ENCODE assay signal across 7 cellular contexts in genomic region chr3:171447579-171447891, GRCh38. TPM values are rescaled to one million over a fixed set of nuclear protein-coding genes. Genes with fewer than 3 reads are reported as not detected.
DNase-seq lines count a peak whose midpoint lies in the region; ATAC-seq, FAIRE-seq and TF ChIP-seq lines count a peak whose summit lies in the region.
"Not testable (repeated sequence)": the region's sequence is repeated elsewhere in the genome, so short reads cannot be mapped to it uniquely, and the experiment has no call there.

No MANE protein-coding gene starts in this region.

- in situ Hi-C loops in K562 (cut with MboI), result loop anchor here (10.0 kb wide), 1 partner anchor 253 kb away; no protein-coding TSS in a partner anchor

- H3K27ac ChIP-seq in A549; fibroblast of lung (ENCODE audit: insufficient read depth, low read length); naive thymus-derived CD4-positive, alpha-beta T cell (ENCODE audit: low read depth, low read length): not testable (repeated sequence)
- H3K27ac ChIP-seq in PC-3 (ENCODE audit: low read length) (peak overlapping the region; percentile 60), K562 (ENCODE audit: extremely low read depth, low read depth, low read length) (peak overlapping the region; percentile 57; the same call in 2 of the 3 replicates)

- H4K20me1 ChIP-seq in PC-3 (ENCODE audit: low read length); K562 (replicated peaks; ENCODE audit: control insufficient read depth, insufficient read depth, low read length); fibroblast of lung (ENCODE audit: control insufficient read depth, extremely low read depth, insufficient read depth, low read length): not testable (repeated sequence)

- not testable (repeated sequence) for H3K36me3 ChIP-seq in PC-3 (ENCODE audit: low read depth, low read length); K562 (ENCODE audit: control insufficient read depth, insufficient read depth, low read length); fibroblast of lung (ENCODE audit: control insufficient read depth, insufficient read depth, low read length); naive thymus-derived CD4-positive, alpha-beta T cell (ENCODE audit: control insufficient read depth in 2 of 3, insufficient read depth in 3 of 3, low read length in 3 of 3)

- intact Hi-C loops in PC-3 (cut with micrococcal nuclease); naive thymus-derived CD4-positive, alpha-beta T cell (cut with micrococcal nuclease): not testable (repeated sequence)
- intact Hi-C loops in K562 (cut with micrococcal nuclease), result loop anchor here (2.0 kb wide), 1 partner anchor 19 kb away; no protein-coding TSS in a partner anchor

- ATAC-seq in A549; K562; naive thymus-derived CD4-positive, alpha-beta T cell: not testable (repeated sequence)
- ATAC-seq in PC-3, result peak; percentile 41

- POLR2A ChIA-PET in A549 (lab: Yijun Ruan, JAX), result not testable (repeated sequence)
- POLR2A ChIA-PET in PC-3 (lab: Charles Lee; ENCODE audit: unreplicated experiment) (interaction anchor here (0.7 kb wide), 3 partner anchors 36 to 100 kb away, joined by 3 to 7 read pairs (median 5); no protein-coding TSS in a partner anchor), K562 (lab: Yijun Ruan, JAX) (interaction anchor here (0.6 to 2.4 kb wide), 8 partner anchors 9 to 339 kb away, joined by 3 to 17 read pairs (median 6); partner anchors contain the start of gene TNIK)
- POLR2A ChIA-PET in naive thymus-derived CD4-positive, alpha-beta T cell (lab: Charles Lee), result interaction anchor here (0.7 to 1.2 kb wide), 3 partner anchors 13 to 241 kb away, joined by 3 to 5 read pairs (median 3); no protein-coding TSS in a partner anchor

- not testable (repeated sequence) for H3K79me2 ChIP-seq in PC-3 (ENCODE audit: low read length)
- H3K79me2 ChIP-seq in K562 (ENCODE audit: control insufficient read depth, insufficient read depth, low read length), result peaks cover 64% of the 10 kb centered on the region
- H3K79me2 ChIP-seq in fibroblast of lung (ENCODE audit: control insufficient read depth, insufficient read depth, low read length), result peaks cover 20% of the 10 kb centered on the region

- CTCF ChIA-PET in A549 (lab: Yijun Ruan, JAX); K562 (lab: Yijun Ruan, JAX; ENCODE audit: low intra/inter-chr PET ratio): not testable (repeated sequence)
- CTCF ChIA-PET in PC-3 (lab: Charles Lee), result interaction anchor here (0.6 to 1.1 kb wide), 3 partner anchors 9 to 201 kb away, joined by 3 to 7 read pairs (median 4); no protein-coding TSS in a partner anchor
- CTCF ChIA-PET in naive thymus-derived CD4-positive, alpha-beta T cell (lab: Charles Lee), result interaction anchor here (0.5 to 0.7 kb wide), 2 partner anchors 43 to 101 kb away, joined by 3 read pairs; no protein-coding TSS in a partner anchor

- H3K9ac ChIP-seq in PC-3 (ENCODE audit: low read length); K562 (ENCODE audit: insufficient read depth in 1 of 2, low read depth in 2 of 2, low read length in 2 of 2); fibroblast of lung (ENCODE audit: insufficient read depth, low read length): not testable (repeated sequence)

- peak overlapping the region; percentile 31 for H3K27ac Mint-ChIP-seq in T-helper 2 cell treated with Interferon-gamma antibody and Interleukin-4, amounts not matched to agents 5 μg/mL and 100 μg/mL, for 36 hours
- peak overlapping the region in 1 of 9 donors; percentile 49 for H3K27ac Mint-ChIP-seq in naive thymus-derived CD4-positive, alpha-beta T cell

- H3K4me2 ChIP-seq in A549, result peak overlapping the region; percentile 16; the same call in 2 of the 3 replicates
- peak overlapping the region; percentile 52 for H3K4me2 ChIP-seq in PC-3 (ENCODE audit: low read length)
- H3K4me2 ChIP-seq in K562 (ENCODE audit: insufficient read depth, low read length), result peak overlapping the region; percentile 41
- peak overlapping the region; percentile 3 for H3K4me2 ChIP-seq in fibroblast of lung (ENCODE audit: extremely low read depth, insufficient read depth, low read length)

- not testable (repeated sequence) for H3K9me2 ChIP-seq in PC-3 (replicated peaks; ENCODE audit: low read length)

- not testable (repeated sequence) for TF ChIP-seq POLR2A in A549 (IDR thresholded peaks at IDR 0.05; ENCODE audit: low read length); H54 (IDR thresholded peaks at IDR 0.05; ENCODE audit: low read depth, low read length); K562 (conservative IDR thresholded peaks at IDR 0.05)

- peaks cover 38% of the 10 kb centered on the region for H3K4me1 Mint-ChIP-seq in T-helper 2 cell treated with Interferon-gamma antibody and Interleukin-4, amounts not matched to agents 5 μg/mL and 100 μg/mL, for 36 hours (ENCODE audit: low read depth)
- H3K4me1 Mint-ChIP-seq in naive thymus-derived CD4-positive, alpha-beta T cell, result peaks cover 27 to 63% (median 57%) of the 10 kb centered on the region in 7 donors

- not testable (repeated sequence) for TF ChIP-seq EP300 in A549 (IDR thresholded peaks at IDR 0.05); K562 (IDR thresholded peaks at IDR 0.05; ENCODE audit: low read length)

- not testable (repeated sequence) for H3K9me1 ChIP-seq in K562 (ENCODE audit: control insufficient read depth, insufficient read depth, low read length)

- not testable (repeated sequence) for H3K9me3 ChIP-seq in A549; PC-3 (ENCODE audit: low read length); K562 (replicated peaks; ENCODE audit: control insufficient read depth, insufficient read depth, low read depth, low read length); fibroblast of lung (ENCODE audit: control insufficient read depth, insufficient read depth, low read depth, low read length); naive thymus-derived CD4-positive, alpha-beta T cell (ENCODE audit: control insufficient read depth in 2 of 3, low read length in 3 of 3)

- not testable (repeated sequence) for H3K4me3 ChIP-seq in A549; K562; fibroblast of lung (replicated peaks in 1 of 4; ENCODE audit: control extremely low read depth in 1 of 4, insufficient read depth in 1 of 4, low read depth in 3 of 4, low read length in 4 of 4); naive thymus-derived CD4-positive, alpha-beta T cell (ENCODE audit: low read length)
- peak overlapping the region; percentile 28; the same call in 1 of the 2 replicates for H3K4me3 ChIP-seq in PC-3 (ENCODE audit: low read length)

- not testable (repeated sequence) for H3K4me3 Mint-ChIP-seq in T-helper 2 cell treated with Interferon-gamma antibody and Interleukin-4, amounts not matched to agents 5 μg/mL and 100 μg/mL, for 36 hours
- peak overlapping the region in 7 of 10 donors; percentile 6 to 68 (median 16) for H3K4me3 Mint-ChIP-seq in naive thymus-derived CD4-positive, alpha-beta T cell

- not testable (repeated sequence) for TF ChIP-seq RAD21 in A549 (conservative IDR thresholded peaks at IDR 0.05 in 1 of 2, IDR thresholded peaks at IDR 0.05 in 1 of 2); K562 (CRISPR knock-in tag; conservative IDR thresholded peaks at IDR 0.05 in 1 of 2, IDR thresholded peaks at IDR 0.05 in 1 of 2)

- H3K27me3 Mint-ChIP-seq in T-helper 2 cell treated with Interferon-gamma antibody and Interleukin-4, amounts not matched to agents 5 μg/mL and 100 μg/mL, for 36 hours (ENCODE audit: low read depth); naive thymus-derived CD4-positive, alpha-beta T cell: not testable (repeated sequence)

- not testable (repeated sequence) for H2AFZ ChIP-seq in PC-3 (ENCODE audit: low read length); K562 (ENCODE audit: low read depth, low read length); fibroblast of lung (ENCODE audit: low read length)

- H3K9me3 Mint-ChIP-seq in T-helper 2 cell treated with Interferon-gamma antibody and Interleukin-4, amounts not matched to agents 5 μg/mL and 100 μg/mL, for 36 hours; naive thymus-derived CD4-positive, alpha-beta T cell: not testable (repeated sequence)

- H3K36me3 Mint-ChIP-seq in T-helper 2 cell treated with Interferon-gamma antibody and Interleukin-4, amounts not matched to agents 5 μg/mL and 100 μg/mL, for 36 hours (ENCODE audit: low read depth), result peaks cover 23% of the 10 kb centered on the region
- H3K36me3 Mint-ChIP-seq in naive thymus-derived CD4-positive, alpha-beta T cell, result peaks cover 0 to 25% (median 11%) of the 10 kb centered on the region in 5 donors

- H3K27me3 ChIP-seq in PC-3 (ENCODE audit: low read length); K562 (ENCODE audit: control insufficient read depth in 2 of 2, insufficient read depth in 2 of 2, low read length in 2 of 2); fibroblast of lung (ENCODE audit: control insufficient read depth, insufficient read depth, low read length); naive thymus-derived CD4-positive, alpha-beta T cell (ENCODE audit: control insufficient read depth in 2 of 2, insufficient read depth in 2 of 2, low read length in 2 of 2): not testable (repeated sequence)

- DNase-seq in A549 (ENCODE audit: low read depth in 1 of 2, low spot score in 1 of 2); H54 (ENCODE audit: insufficient read length, low spot score); PC-3; T-helper 2 cell treated with Interferon-gamma antibody and Interleukin-4, amounts not matched to agents 5 μg/mL and 100 μg/mL, for 36 hours (ENCODE audit: low spot score); K562 (ENCODE audit: extremely low read depth in 1 of 4, low spot score in 3 of 4); fibroblast of lung (ENCODE audit: low read depth in 2 of 2); naive thymus-derived CD4-positive, alpha-beta T cell: not testable (repeated sequence)

- not testable (repeated sequence) for TF ChIP-seq CTCF in A549 (IDR thresholded peaks at IDR 0.05); PC-3 (conservative IDR thresholded peaks at IDR 0.05; ENCODE audit: low read depth, low read length); K562 (IDR thresholded peaks at IDR 0.05 in 2 of 3, conservative IDR thresholded peaks at IDR 0.05 in 1 of 3; ENCODE audit: insufficient read depth in 2 of 3, low read depth in 1 of 3, low read length in 3 of 3); fibroblast of lung (conservative IDR thresholded peaks at IDR 0.05 in 1 of 2, IDR thresholded peaks at IDR 0.05 in 1 of 2; ENCODE audit: low read depth in 1 of 2, low read length in 2 of 2)

- WGBS in A549 (ENCODE audit: missing lambda C conversion rate), result 4% methylated on average over 1 of the region's 1 CpG
- 0% methylated on average over 1 of the region's 1 CpG for WGBS in K562 (ENCODE audit: insufficient coverage, low coverage, missing lambda C conversion rate)

- H3F3A ChIP-seq in PC-3 (ENCODE audit: low read length, unreplicated experiment), result not testable (repeated sequence)

- FAIRE-seq in A549 (lab: Jason Lieb, UNC); K562 (lab: Jason Lieb, UNC): not testable (repeated sequence)
- peak; percentile 94 for FAIRE-seq in H54 (lab: Jason Lieb, UNC)

- H3K4me1 ChIP-seq in A549; fibroblast of lung (ENCODE audit: control insufficient read depth, extremely low read depth, insufficient read depth, low read length): not testable (repeated sequence)
- H3K4me1 ChIP-seq in PC-3 (ENCODE audit: insufficient read depth, low read length) (peaks cover 21% of the 10 kb centered on the region), K562 (replicated peaks in 1 of 2; ENCODE audit: control insufficient read depth in 2 of 2, insufficient read depth in 2 of 2, low read length in 2 of 2) (peaks cover 10 to 36% of the 10 kb centered on the region in 2 experiments; a peak in 4 of 5 replicates)
- H3K4me1 ChIP-seq in naive thymus-derived CD4-positive, alpha-beta T cell (ENCODE audit: control insufficient read depth in 2 of 2, insufficient read depth in 2 of 2, low read length in 2 of 2), result peaks cover 19 to 22% of the 10 kb centered on the region in 2 donors

- BruUV-seq in PC-3 (replicated peaks; lab: Mats Ljungman, UMichigan); K562 (replicated peaks; lab: Mats Ljungman, UMichigan): not testable (repeated sequence)

RNA-seq across cellular contexts. Expression of gene TNIK, which starts 12.7 kb away (rescaled TPM):
- polyA plus RNA-seq in A549 (2011; rRNA removed) (1.6 and 1.8 TPM in 2 replicates), A549 (2017; fragmentation: RNase III; extraction: RNeasy Plus Mini Kit Qiagen cat#74134 plus additional on column Dnase treatment) (1.7 to 2.5 TPM (median 1.8 TPM) in 3 replicates), K562 (2011; rRNA removed) (23.1 and 29.7 TPM in 2 replicates), K562 (2014; fragmentation: Illumina TruSeq; extraction: Trizol) (39.0 and 41.2 TPM in 2 replicates), K562 (2014; fragmentation: Nextera tagmentation; extraction: Ambion mirVana) (1 to 10 TPM; 6.6 to 6.8 TPM), K562 (2014; rRNA removed) (22.2 and 22.3 TPM in 2 replicates), fibroblast of lung (13.8 and 16.8 TPM in 2 replicates)
- polyA plus RNA-seq in A549 (2012; cell fraction: cytosol; rRNA removed), result 0.20 and 0.23 TPM in 2 replicates
- polyA plus RNA-seq in A549 (2012; cell fraction: nucleus; rRNA removed), result 0.22 and 0.30 TPM in 2 replicates
- polyA minus RNA-seq in A549 (2011; rRNA and poly(A)+ RNA removed), result 1.1 and 2.2 TPM in 2 replicates
- total RNA-seq in PC-3 (2014; rRNA removed) (7.0 and 12.0 TPM in 2 replicates), K562 (2014; rRNA removed) (24.7 and 27.0 TPM in 2 replicates), K562 (2014; rRNA removed; fragmentation: Illumina TruSeq; extraction: Trizol) (24.2 and 29.6 TPM in 2 replicates), K562 (2015; rRNA removed; fragmentation: Illumina TruSeq; extraction: Trizol) (23.5 and 27.3 TPM in 2 replicates), K562 (2021) (34.2 and 38.8 TPM in 2 replicates), fibroblast of lung (30.6 and 39.3 TPM in 2 replicates)
- 52.4 and 113 TPM in 2 replicates for total RNA-seq in K562 (2011; cell fraction: chromatin; rRNA removed; ENCODE audit: low replicate concordance)
- 18.5 and 29.7 TPM in 2 replicates for total RNA-seq in K562 (2011; cell fraction: nucleolus; rRNA removed)
- 43.6 and 75.6 TPM in 2 replicates for total RNA-seq in K562 (2011; cell fraction: nucleoplasm; rRNA removed)
- 8.2 and 12.3 TPM in 2 replicates for polyA plus RNA-seq in K562 (2011; cell fraction: cytosol; rRNA removed)
- 58.7 and 77.6 TPM in 2 replicates for polyA plus RNA-seq in K562 (2011; cell fraction: nucleus; rRNA removed)
- 25.2 and 29.4 TPM in 2 replicates for polyA plus RNA-seq in K562 (2012)
- 48.4 and 50.0 TPM in 2 replicates for polyA minus RNA-seq in K562 (2011; rRNA and poly(A)+ RNA removed)
- polyA minus RNA-seq in K562 (2011; cell fraction: cytosol; rRNA and poly(A)+ RNA removed), result 15.6 and 16.9 TPM in 2 replicates
- 39.2 and 45.5 TPM in 2 replicates for polyA minus RNA-seq in K562 (2011; cell fraction: nucleus; rRNA and poly(A)+ RNA removed)
- polyA plus RNA-seq in fibroblast of lung (2012), result 14.4 and 20.9 TPM in 2 replicates
- 18.5 and 25.6 TPM in 2 replicates for polyA minus RNA-seq in fibroblast of lung (ENCODE audit: low replicate concordance)
- total RNA-seq in naive thymus-derived CD4-positive, alpha-beta T cell, result 10 to 100 TPM; 61.6 to 74.9 (median 73.6) TPM
- polyA plus RNA-seq in naive thymus-derived CD4-positive, alpha-beta T cell, result 10 to 100 TPM; 20.2 to 22.1 TPM
